15 cellular contexts compared by ENCODE assay signal in the genomic region with DNA sequence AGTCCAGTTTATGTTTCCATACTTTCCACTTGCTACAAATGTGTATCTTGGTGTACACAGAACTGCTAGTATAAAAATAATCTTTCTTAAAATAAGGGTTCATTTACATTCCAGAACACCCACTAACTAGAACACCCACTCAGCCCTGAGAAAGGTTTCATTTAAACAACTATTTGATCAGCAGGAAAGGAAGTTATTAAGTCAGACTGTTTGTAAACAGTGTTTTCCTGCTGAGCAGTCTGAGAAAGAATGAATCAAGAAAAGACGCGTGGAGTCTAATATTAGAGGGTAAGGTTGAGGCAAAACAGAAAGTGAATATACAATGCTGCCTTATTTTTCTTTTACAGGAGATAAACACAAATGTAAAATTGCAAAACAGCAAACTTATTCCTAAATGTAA. TPM values are rescaled to one million over a fixed set of nuclear protein-coding genes. Genes with fewer than 3 reads are reported as not detected.
A peak's percentile ranks its signal among the peaks of the same experiment; 100 is the strongest.
DNase-seq lines count a peak whose midpoint lies in the region; ATAC-seq, FAIRE-seq and TF ChIP-seq lines count a peak whose summit lies in the region.
"Had no signal": no experiment of that assay in that cellular context is flagged by ENCODE, and none has a peak within 500 bp of the region (broad histone marks: within the 10 kb centered on the region; RNA-seq: fewer than 3 reads in every experiment).

No MANE protein-coding gene starts in this region.

- no peak overlapping the region for H3K9ac ChIP-seq in GM12878 (ENCODE audit: control insufficient read depth, insufficient read depth, low read length)

- no peaks in the 10 kb centered on the region for H3K27me3 ChIP-seq in GM12878 (replicated peaks in 1 of 2; ENCODE audit: control insufficient read depth in 2 of 2, insufficient read depth in 2 of 2, low read length in 1 of 2)
- H3K27me3 ChIP-seq in pancreas: no peaks in the 10 kb centered on the region
- H3K27me3 ChIP-seq: tibial artery had no signal

- H3K4me3 ChIP-seq in GM12878 (no peak overlapping the region), pancreas (no peak overlapping the region)
- H3K4me3 ChIP-seq: tibial artery had no signal

- H2AFZ ChIP-seq in GM12878 (ENCODE audit: control insufficient read depth, low read depth, low read length): no peak overlapping the region

- BruUV-seq in GM12878 (replicated peaks; lab: Mats Ljungman, UMichigan): no TSS peak

- intact Hi-C loops in GM12878 (cut with micrococcal nuclease; ENCODE audit: unreplicated experiment): no loop called here
- intact Hi-C loops in pancreas (cut with DNase I): no loop called here

- H3K27ac ChIP-seq in GM12878 (ENCODE audit: control insufficient read depth, insufficient read depth): 0 out of 2 replicates have a peak overlapping the region, but pooled peaks have one; percentile 15
- no peak overlapping the region for H3K27ac ChIP-seq in pancreas
- H3K27ac ChIP-seq: C4-2B had no signal

- SMC1A ChIA-PET in GM12878 (lab: Charles Lee; ENCODE audit: uncharacterized antibody, unreplicated experiment): interaction anchor here (1.4 kb wide), 1 partner anchor 36 kb away, joined by 8 read pairs; no protein-coding TSS in a partner anchor

- RAD21 ChIA-PET in GM12878 (lab: Charles Lee; ENCODE audit: unreplicated experiment): no interaction called here

- DNase-seq in GM13977 (ENCODE audit: low spot score) (peak; percentile 39), GM12878 (ENCODE audit: low read depth, low spot score) (no peak), pancreas (no peak), NCI-H748 (lab: John Stamatoyannopoulos, UW; ENCODE audit: unreplicated experiment) (no peak), middle frontal gyrus (ENCODE audit: extremely low spot score, low spot score) (no peak), COR-L47 (lab: John Stamatoyannopoulos, UW) (no peak), hypothalamus (lab: John Stamatoyannopoulos, UW) (no peak)
- DNase-seq: activated T-cell treated with anti-CD3 and anti-CD28 coated beads, Interleukin-2, amount 50 U/mL, for 24 hours; cerebellar nuclear complex; H9; MM.1S; NCI-H2107; tibial artery had no signal

- H3K36me3 ChIP-seq in GM12878 (ENCODE audit: control insufficient read depth in 2 of 2, insufficient read depth in 2 of 2, low read length in 1 of 2) (peaks cover 0 to 12% of the 10 kb centered on the region in 2 experiments; a peak in 1 of 4 replicates), pancreas (no peaks in the 10 kb centered on the region)
- H3K36me3 ChIP-seq: tibial artery had no signal

- no peaks in the 10 kb centered on the region for H3K9me3 ChIP-seq in GM12878 (replicated peaks; ENCODE audit: control insufficient read depth, insufficient read depth, low read length)
- H3K9me3 ChIP-seq in pancreas: no peaks in the 10 kb centered on the region
- H3K9me3 ChIP-seq: tibial artery had no signal

- H3K4me1 ChIP-seq in GM12878 (ENCODE audit: control insufficient read depth, insufficient read depth, low read length): peaks cover 12% of the 10 kb centered on the region
- H3K4me1 ChIP-seq in pancreas: peaks cover 0 to 3% (median 0%) of the 10 kb centered on the region in 3 donors

- WGBS in GM12878 (ENCODE audit: insufficient coverage, insufficient replicate concordance, low lambda C conversion rate, missing lambda C conversion rate): 53% methylated on average over 2 of the region's 2 CpGs
- WGBS in pancreas, 2 donors: 16 to 33% methylated on average over 2 of the region's 2 CpGs

- POLR2A ChIA-PET in GM12878 (lab: Charles Lee): interaction anchor here (1.7 kb wide), 1 partner anchor 9 kb away, joined by 8 read pairs; no protein-coding TSS in a partner anchor

- no peak for FAIRE-seq in GM12878 (lab: Jason Lieb, UNC)
- FAIRE-seq in pancreas (lab: Jason Lieb, UNC): no peak

- no peak for TF ChIP-seq EP300 in GM12878 (IDR thresholded peaks at IDR 0.05; ENCODE audit: borderline replicate concordance in 1 of 2, control insufficient read depth in 1 of 2, low read depth in 2 of 2, low read length in 2 of 2)

- peak overlapping the region; percentile 30; the same call in 1 of the 2 replicates for H3K4me2 ChIP-seq in GM12878 (ENCODE audit: control insufficient read depth, insufficient read depth)

- no peak for TF ChIP-seq POLR2A in GM12878 (IDR thresholded peaks at IDR 0.05; ENCODE audit: low read depth, low read length)

- ATAC-seq in HG02763 (IDR thresholded peaks at IDR 0.05; ENCODE audit: unreplicated experiment): peak; percentile 63
- ATAC-seq in GM12878: peak; percentile 34; the same call in 1 of the 3 replicates
- peak; percentile 31 to 60 (median 45) for ATAC-seq in pancreas

- H4K20me1 ChIP-seq in GM12878 (ENCODE audit: control insufficient read depth, insufficient read depth): no peaks in the 10 kb centered on the region

- CTCF ChIA-PET in GM12878 (lab: Yijun Ruan, JAX): no interaction called here

- TF ChIP-seq CTCF in GM13977 (IDR thresholded peaks at IDR 0.05; ENCODE audit: extremely low read depth, insufficient read depth, missing control alignments): no peak
- TF ChIP-seq CTCF in GM12878 (IDR thresholded peaks at IDR 0.05 in 2 of 3, conservative IDR thresholded peaks at IDR 0.05 in 1 of 3; ENCODE audit: control insufficient read depth in 2 of 3, extremely low read depth in 1 of 3, insufficient read depth in 1 of 3, low read depth in 3 of 3, low read length in 3 of 3): no peak
- no peak for TF ChIP-seq CTCF in pancreas (IDR thresholded peaks at IDR 0.05)

- TF ChIP-seq RAD21 in GM12878 (IDR thresholded peaks at IDR 0.05; ENCODE audit: insufficient read depth, low read depth, low read length): no peak

- in situ Hi-C loops in GM13977 (cut with MboI; ENCODE audit: low pct_unique_long_range_greater_than_20kb, low sequenced_read_pairs, unreplicated experiment): no loop called here
- in situ Hi-C loops in GM12878 (cut with MboI): no loop called here

- H3K79me2 ChIP-seq in GM12878 (ENCODE audit: control insufficient read depth, insufficient read depth, low read length): no peaks in the 10 kb centered on the region

TF ChIP-seq in GM12878, 131 proteins besides CTCF, POLR2A, EP300 and RAD21 (continues in another document):
- no peak for TF ChIP-seq SMAD1 (IDR thresholded peaks at IDR 0.05; ENCODE audit: low read depth, partially characterized antibody)
- peak; percentile 78; the same call in 1 of the 2 replicates for TF ChIP-seq MEF2A (IDR thresholded peaks at IDR 0.05; ENCODE audit: insufficient read depth, low read depth, low read length)
- no peak for TF ChIP-seq ZNF687 (IDR thresholded peaks at IDR 0.05)
- no peak for TF ChIP-seq ZNF217 (IDR thresholded peaks at IDR 0.05)
- TF ChIP-seq CBX3 (IDR thresholded peaks at IDR 0.05; ENCODE audit: borderline replicate concordance, low read depth): no peak
- TF ChIP-seq NFIC (IDR thresholded peaks at IDR 0.05; ENCODE audit: low read depth, low read length): 0 out of 2 replicates have a peak, but pooled peaks have one; percentile 22
- no peak for TF ChIP-seq RBBP5 (conservative IDR thresholded peaks at IDR 0.05)
- TF ChIP-seq HDAC6 (IDR thresholded peaks at IDR 0.05; ENCODE audit: unreplicated experiment): no peak

RNA-seq across cellular contexts. Expression of gene NARS2, which starts 32.7 kb away (rescaled TPM):
- total RNA-seq in GM12878 (2013; cell fraction: nucleolus; rRNA removed): 79.0 and 88.5 TPM in 2 replicates
- total RNA-seq in GM12878 (2014; rRNA removed): 26.3 and 34.3 TPM in 2 replicates
- 34.0 and 34.7 TPM in 2 replicates for total RNA-seq in GM12878 (2014; rRNA removed; fragmentation: Illumina TruSeq; extraction: Trizol)
- 23.0 and 23.3 TPM in 2 replicates for total RNA-seq in GM12878 (2021)
- 8.9 TPM for polyA plus RNA-seq in GM12878 (2011; ENCODE audit: low read depth)
- 38.6 and 58.8 TPM in 2 replicates for polyA plus RNA-seq in GM12878 (2011; rRNA removed)
- polyA plus RNA-seq in GM12878 (2011; cell fraction: cytosol; rRNA removed): 11.6 and 12.9 TPM in 2 replicates
- 18.0 and 20.2 TPM in 2 replicates for polyA plus RNA-seq in GM12878 (2011; cell fraction: nucleus; rRNA removed)
- 20.1 and 22.9 TPM in 2 replicates for polyA plus RNA-seq in GM12878 (2012)
- polyA plus RNA-seq in GM12878 (2014; fragmentation: Illumina TruSeq; extraction: Trizol): 29.6 and 30.3 TPM in 2 replicates
- polyA plus RNA-seq in GM12878 (2014; fragmentation: Nextera tagmentation; extraction: Ambion mirVana): 10 to 100 TPM; 41.3 to 42.0 TPM
- 18.9 and 22.2 TPM in 2 replicates for polyA plus RNA-seq in GM12878 (2014; rRNA removed)
- 10 to 100 TPM; 41.9 to 45.3 TPM for polyA plus RNA-seq in GM12878 (2016; fragmentation: Nextera tagmentation; extraction: Ambion mirVana)
- 16.3 and 20.9 TPM in 2 replicates for polyA minus RNA-seq in GM12878 (2011; rRNA and poly(A)+ RNA removed)
- 8.7 and 9.5 TPM in 2 replicates for polyA minus RNA-seq in GM12878 (2011; cell fraction: cytosol; rRNA and poly(A)+ RNA removed)
- polyA minus RNA-seq in GM12878 (2011; cell fraction: nucleus; rRNA and poly(A)+ RNA removed): 25.4 and 36.5 TPM in 2 replicates
- total RNA-seq in pancreas: 10 to 100 TPM in 1 of 6 donors, 1 to 10 TPM in 5; 5.1 to 10.2 (median 7.0) TPM
- 10 to 100 TPM in 1 of 2 donors, 1 to 10 TPM in 1; 8.4 to 15.0 TPM for polyA plus RNA-seq in pancreas
